1 cellular context compared by ENCODE assay signal in the genomic region with DNA sequence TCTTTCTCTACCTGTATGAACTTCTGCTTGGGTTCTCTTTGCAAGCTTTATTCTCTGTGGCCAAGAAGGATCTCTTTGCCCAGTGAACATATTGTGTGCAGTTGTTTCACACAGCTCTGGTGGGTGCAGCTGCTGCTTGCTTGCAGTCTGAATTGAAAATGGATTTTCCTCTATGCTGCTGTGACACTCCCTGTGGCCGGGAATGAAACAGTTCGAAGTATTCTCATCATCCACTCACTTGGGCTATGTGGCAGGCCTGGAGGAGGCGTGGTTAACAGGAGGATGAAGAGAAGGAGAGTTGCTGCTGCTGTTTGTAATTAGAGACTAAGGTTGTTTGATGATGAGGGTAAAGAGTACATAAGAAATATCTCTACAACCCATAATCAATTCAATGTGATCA.
TF ChIP-seq lines count a peak whose summit lies in the region.

No MANE protein-coding gene starts in this region.

TF ChIP-seq in A549, 52 proteins besides CTCF, POLR2A, EP300 and RAD21 (continued from another document):
- no peak for TF ChIP-seq HDAC2 (IDR thresholded peaks at IDR 0.05)
- TF ChIP-seq CEBPB (IDR thresholded peaks at IDR 0.05): no peak
- TF ChIP-seq CBX2 (IDR thresholded peaks at IDR 0.05; ENCODE audit: borderline replicate concordance, low read depth): no peak
- TF ChIP-seq FOSL2 (IDR thresholded peaks at IDR 0.05): no peak
- TF ChIP-seq FOSL2 (CRISPR knock-in tag; IDR thresholded peaks at IDR 0.05): no peak
- no peak for TF ChIP-seq NFE2L2 (conservative IDR thresholded peaks at IDR 0.05; ENCODE audit: low read length)
